In the genomic region with DNA sequence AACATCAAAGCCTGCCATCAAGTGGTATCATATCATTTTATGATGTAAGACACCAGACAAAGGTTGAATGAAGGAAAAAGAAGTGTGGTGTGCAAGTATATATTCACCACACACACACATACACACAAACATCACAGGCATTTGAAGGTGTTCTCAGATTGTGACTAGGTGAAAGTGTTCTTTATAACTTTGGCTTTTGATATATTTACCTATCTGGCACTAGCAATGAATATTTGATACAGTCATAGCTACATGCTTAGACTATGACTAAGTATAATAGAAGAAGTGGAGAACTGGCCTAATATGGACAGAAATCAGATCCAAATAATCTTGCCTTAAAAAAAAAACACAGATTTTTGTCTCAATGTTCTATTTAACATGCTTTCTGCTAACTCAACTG, we compare ENCODE assay signal across 22 cellular contexts.
"Had no signal": no experiment of that assay in that cellular context is flagged by ENCODE, and none has a peak within 500 bp of the region (broad histone marks: within the 10 kb centered on the region; RNA-seq: fewer than 3 reads in every experiment).

No MANE protein-coding gene starts in this region.

- H3K4me3 Mint-ChIP-seq: activated CD4-positive, alpha-beta T cell treated with anti-CD3 and anti-CD28 coated beads, Interleukin-2, amount 10 ng/mL, durations not matched to agents 24 days and 14 days; endodermal cell; memory B cell; naive B cell; neural crest cell; stimulated activated naive CD8-positive, alpha-beta T cell treated with anti-CD3 and anti-CD28 coated beads, Interleukin-15, amount 100 ng/mL, for 72 hours; T-helper 1 cell treated with Interleukin-12 subunit alpha and Interleukin-12 subunit beta and Interleukin-4 antibody, amounts not matched to agents 30 μg/mL and 1 μg/mL, for 36 hours; type B pancreatic cell had no signal

- H3K4me3 ChIP-seq: body of pancreas, colonic mucosa, psoas muscle, right lobe of liver, smooth muscle cell had no signal

- H3K9me3 ChIP-seq: body of pancreas, colonic mucosa, psoas muscle, right lobe of liver had no signal

- H3K4me1 Mint-ChIP-seq: activated CD4-positive, alpha-beta T cell treated with anti-CD3 and anti-CD28 coated beads, Interleukin-2, amount 10 ng/mL, durations not matched to agents 24 days and 14 days; stimulated activated naive CD8-positive, alpha-beta T cell treated with anti-CD3 and anti-CD28 coated beads, Interleukin-15, amount 100 ng/mL, for 72 hours had no signal

- H3K27ac ChIP-seq: body of pancreas, colonic mucosa, psoas muscle, right lobe of liver had no signal

- H3K4me1 ChIP-seq: body of pancreas, colonic mucosa, right lobe of liver had no signal

- H3K27ac Mint-ChIP-seq: activated CD4-positive, alpha-beta T cell treated with anti-CD3 and anti-CD28 coated beads, Interleukin-2, amount 10 ng/mL, durations not matched to agents 24 days and 14 days; endodermal cell; memory B cell; naive B cell; stimulated activated naive CD8-positive, alpha-beta T cell treated with anti-CD3 and anti-CD28 coated beads, Interleukin-15, amount 100 ng/mL, for 72 hours; T-helper 1 cell treated with Interleukin-12 subunit alpha and Interleukin-12 subunit beta and Interleukin-4 antibody, amounts not matched to agents 30 μg/mL and 1 μg/mL, for 36 hours; type B pancreatic cell had no signal

- H3K36me3 Mint-ChIP-seq: memory B cell, naive B cell, type B pancreatic cell had no signal

- H3K36me3 ChIP-seq: colonic mucosa, right lobe of liver had no signal

- H3K27me3 ChIP-seq: body of pancreas, colonic mucosa, right lobe of liver had no signal

- H3K4me2 ChIP-seq: smooth muscle cell had no signal

- DNase-seq: activated CD4-positive, alpha-beta T cell treated with anti-CD3 and anti-CD28 coated beads, Interleukin-2, amount 10 ng/mL, durations not matched to agents 24 days and 14 days; activated CD8-positive, alpha-beta memory T cell treated with anti-CD3 and anti-CD28 coated beads, Interleukin-2, amount 50 U/mL, for 48 hours; activated effector memory CD4-positive, alpha-beta T cell treated with Interleukin-2 at 50 U/mL for 16 hours; activated naive CD4-positive, alpha-beta T cell treated with anti-CD3 and anti-CD28 coated beads, Interleukin-2, amount 50 U/mL, for 16 hours; activated T-cell treated with anti-CD3 and anti-CD28 coated beads, Interleukin-2, amount 50 U/mL, for 48 hours; body of pancreas; central memory CD4-positive, alpha-beta T cell; colonic mucosa; endodermal cell; erythroblast; hypothalamus; left ventricle myocardium superior; naive B cell; psoas muscle; right lobe of liver; stimulated activated CD4-positive, alpha-beta T cell treated with anti-CD3 and anti-CD28 coated beads, Interleukin-4, amount 100 ng/mL, for 1 hour; stimulated activated naive CD8-positive, alpha-beta T cell treated with anti-CD3 and anti-CD28 coated beads, Interleukin-15, amount 100 ng/mL, for 72 hours had no signal

- H3K9me3 Mint-ChIP-seq: activated CD4-positive, alpha-beta T cell treated with anti-CD3 and anti-CD28 coated beads, Interleukin-2, amount 10 ng/mL, durations not matched to agents 24 days and 14 days; endodermal cell; memory B cell; T-helper 1 cell treated with Interleukin-12 subunit alpha and Interleukin-12 subunit beta and Interleukin-4 antibody, amounts not matched to agents 30 μg/mL and 1 μg/mL, for 36 hours had no signal

- H3K27me3 Mint-ChIP-seq: activated CD4-positive, alpha-beta T cell treated with anti-CD3 and anti-CD28 coated beads, Interleukin-2, amount 10 ng/mL, durations not matched to agents 24 days and 14 days; memory B cell; stimulated activated naive CD8-positive, alpha-beta T cell treated with anti-CD3 and anti-CD28 coated beads, Interleukin-15, amount 100 ng/mL, for 72 hours; type B pancreatic cell had no signal
